Comparison of ENCODE assay signal across 1 cellular context in genomic region chr11:128643661-128644060, GRCh38.
TF ChIP-seq lines count a peak whose summit lies in the region.

No MANE protein-coding gene starts in this region.

TF ChIP-seq in GM12878, 131 proteins besides CTCF, POLR2A, EP300 and RAD21:
- TF ChIP-seq PKNOX1 (IDR thresholded peaks at IDR 0.05) = no peak
- TF ChIP-seq NR2C1 (IDR thresholded peaks at IDR 0.05) = no peak
- no peak for TF ChIP-seq RCOR1 (conservative IDR thresholded peaks at IDR 0.05; ENCODE audit: low read depth, low read length)
- TF ChIP-seq ETV6 (conservative IDR thresholded peaks at IDR 0.05 in 1 of 2, IDR thresholded peaks at IDR 0.05 in 1 of 2; ENCODE audit: borderline replicate concordance in 1 of 2, low read depth in 1 of 2) = no peak
- no peak for TF ChIP-seq FOXM1 (IDR thresholded peaks at IDR 0.05; ENCODE audit: low read depth, low read length)
